ENCODE assay signal across 1 cellular context in the genomic region with DNA sequence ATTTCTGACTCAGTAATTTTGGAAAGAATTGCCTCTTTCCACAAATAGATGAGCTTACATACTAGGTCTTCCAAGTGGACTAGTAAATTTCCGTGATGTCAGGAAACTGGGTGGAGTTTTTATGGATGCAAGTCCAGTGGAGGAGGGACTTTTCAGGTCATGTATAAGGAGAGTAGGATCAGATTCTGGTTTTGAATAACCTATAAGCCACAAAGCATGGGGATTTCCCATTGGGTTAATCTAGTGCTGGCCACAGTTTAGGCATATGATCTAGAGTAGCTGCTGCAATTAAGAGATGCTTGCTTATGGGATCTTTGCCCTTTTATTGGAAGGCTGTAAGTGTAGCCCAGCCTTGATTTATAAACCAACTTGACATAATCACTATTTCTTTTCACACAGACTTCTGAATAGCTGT.
TF ChIP-seq lines count a peak whose summit lies in the region.

No MANE protein-coding gene starts in this region.

TF ChIP-seq in HCT116, 20 proteins besides CTCF, POLR2A, EP300 and RAD21 (continued from another document):
- TF ChIP-seq, protein P1, sequence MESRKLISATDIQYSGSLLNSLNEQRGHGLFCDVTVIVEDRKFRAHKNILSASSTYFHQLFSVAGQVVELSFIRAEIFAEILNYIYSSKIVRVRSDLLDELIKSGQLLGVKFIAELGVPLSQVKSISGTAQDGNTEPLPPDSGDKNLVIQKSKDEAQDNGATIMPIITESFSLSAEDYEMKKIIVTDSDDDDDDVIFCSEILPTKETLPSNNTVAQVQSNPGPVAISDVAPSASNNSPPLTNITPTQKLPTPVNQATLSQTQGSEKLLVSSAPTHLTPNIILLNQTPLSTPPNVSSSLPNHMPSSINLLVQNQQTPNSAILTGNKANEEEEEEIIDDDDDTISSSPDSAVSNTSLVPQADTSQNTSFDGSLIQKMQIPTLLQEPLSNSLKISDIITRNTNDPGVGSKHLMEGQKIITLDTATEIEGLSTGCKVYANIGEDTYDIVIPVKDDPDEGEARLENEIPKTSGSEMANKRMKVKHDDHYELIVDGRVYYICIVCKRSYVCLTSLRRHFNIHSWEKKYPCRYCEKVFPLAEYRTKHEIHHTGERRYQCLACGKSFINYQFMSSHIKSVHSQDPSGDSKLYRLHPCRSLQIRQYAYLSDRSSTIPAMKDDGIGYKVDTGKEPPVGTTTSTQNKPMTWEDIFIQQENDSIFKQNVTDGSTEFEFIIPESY (IDR thresholded peaks at IDR 0.05; ENCODE audit: extremely low read depth, insufficient replicate concordance, low read length) = no peak
TF ChIP-seq in HCT116: peak in this region for 0.
